ENCODE assay signal across 8 cellular contexts in genomic region chr20:3927486-3928291, GRCh38. TPM values are rescaled to one million over a fixed set of nuclear protein-coding genes. Genes with fewer than 3 reads are reported as not detected.
DNase-seq lines count a peak whose midpoint lies in the region; ATAC-seq, FAIRE-seq and TF ChIP-seq lines count a peak whose summit lies in the region.

No MANE protein-coding gene starts in this region.

- CTCF ChIA-PET in K562 (lab: Yijun Ruan, JAX; ENCODE audit: low intra/inter-chr PET ratio): no interaction called here

- FAIRE-seq in K562 (lab: Jason Lieb, UNC): no peak

- in situ Hi-C loops in G401 (cut with HindIII; ENCODE audit: low sequenced_read_pairs) (no loop called here), K562 (cut with MboI) (no loop called here)

- TF ChIP-seq CTCF in K562 (IDR thresholded peaks at IDR 0.05 in 2 of 3, conservative IDR thresholded peaks at IDR 0.05 in 1 of 3; ENCODE audit: insufficient read depth in 2 of 3, low read depth in 1 of 3, low read length in 3 of 3): no peak

- no peak for TF ChIP-seq RAD21 in K562 (CRISPR knock-in tag; conservative IDR thresholded peaks at IDR 0.05 in 1 of 2, IDR thresholded peaks at IDR 0.05 in 1 of 2)

- peaks cover 4 to 10% of the 10 kb centered on the region in 2 donors for H3K36me3 Mint-ChIP-seq in naive B cell

- H3K36me3 ChIP-seq in K562 (ENCODE audit: control insufficient read depth, insufficient read depth, low read length): peaks cover 39% of the 10 kb centered on the region; the same call in 2 of the 3 replicates

- H3K4me2 ChIP-seq in K562 (ENCODE audit: insufficient read depth, low read length): no peak overlapping the region

- POLR2A ChIA-PET in K562 (lab: Yijun Ruan, JAX): interaction anchor here (0.6 to 2.5 kb wide), 8 partner anchors 9 to 158 kb away, joined by 3 to 8 read pairs (median 4); no protein-coding TSS in a partner anchor

- no peak overlapping the region for H3K9ac ChIP-seq in K562 (ENCODE audit: insufficient read depth in 1 of 2, low read depth in 2 of 2, low read length in 2 of 2)

- no peaks in the 10 kb centered on the region for H3K9me3 Mint-ChIP-seq in naive B cell

- DNase-seq in G401 (ENCODE audit: low spot score) (peak; percentile 29), NCI-H446 (lab: John Stamatoyannopoulos, UW) (peak; percentile 22 to 72), K562 (ENCODE audit: extremely low read depth in 1 of 4, low spot score in 3 of 4) (peak in 1 of 4 experiments; percentile 18), naive B cell (no peak), NK-92 (lab: John Stamatoyannopoulos, UW; ENCODE audit: unreplicated experiment) (no peak), RKO (ENCODE audit: low spot score) (no peak), NCI-H1930 (lab: John Stamatoyannopoulos, UW) (no peak)

- no peak overlapping the region for H2AFZ ChIP-seq in K562 (ENCODE audit: low read depth, low read length)

- 37% methylated on average over 10 of the region's 10 CpGs for WGBS in K562 (ENCODE audit: insufficient coverage, low coverage, missing lambda C conversion rate)

- peaks cover 30 to 31% of the 10 kb centered on the region in 2 experiments; a peak in 4 of 5 replicates for H3K4me1 ChIP-seq in K562 (replicated peaks in 1 of 2; ENCODE audit: control insufficient read depth in 2 of 2, insufficient read depth in 2 of 2, low read length in 2 of 2)

- no peak overlapping the region for H3K4me3 Mint-ChIP-seq in naive B cell

- TF ChIP-seq EP300 in K562 (IDR thresholded peaks at IDR 0.05; ENCODE audit: low read length): no peak

- peaks cover 18% of the 10 kb centered on the region; the same call in 1 of the 2 replicates for H4K20me1 ChIP-seq in K562 (replicated peaks; ENCODE audit: control insufficient read depth, insufficient read depth, low read length)

- H3K9me3 ChIP-seq in K562 (replicated peaks; ENCODE audit: control insufficient read depth, insufficient read depth, low read depth, low read length): no peaks in the 10 kb centered on the region

- H3K27ac Mint-ChIP-seq in naive B cell: peak overlapping the region in 5 of 6 donors; percentile 16 to 89 (median 57)

- peaks cover 6 to 17% (median 11%) of the 10 kb centered on the region in 3 donors for H3K4me1 Mint-ChIP-seq in naive B cell

- peaks cover 4% of the 10 kb centered on the region for H3K9me1 ChIP-seq in K562 (ENCODE audit: control insufficient read depth, insufficient read depth, low read length)

- peak; percentile 57 for TF ChIP-seq POLR2A in K562 (conservative IDR thresholded peaks at IDR 0.05)

- no peak overlapping the region for H3K27ac ChIP-seq in K562 (ENCODE audit: extremely low read depth, low read depth, low read length)

- H3K27me3 Mint-ChIP-seq in naive B cell: no peaks in the 10 kb centered on the region

- no peak overlapping the region for H3K4me3 ChIP-seq in K562

- intact Hi-C loops in K562 (cut with micrococcal nuclease): loop anchor here (5.0 to 10.0 kb wide), 2 partner anchors 85 to 267 kb away; no protein-coding TSS in a partner anchor

- peaks cover 2% of the 10 kb centered on the region; the same call in 1 of the 3 replicates for H3K79me2 ChIP-seq in K562 (ENCODE audit: control insufficient read depth, insufficient read depth, low read length)

- peak; percentile 8 for ATAC-seq in K562
- ATAC-seq in naive B cell (ENCODE audit: low read depth in 2 of 2): no peak
- no peak for ATAC-seq in HG03457 (IDR thresholded peaks at IDR 0.05; ENCODE audit: unreplicated experiment)

- H3K27me3 ChIP-seq in K562 (ENCODE audit: control insufficient read depth in 2 of 2, insufficient read depth in 2 of 2, low read length in 2 of 2): no peaks in the 10 kb centered on the region

- TSS peak; percentile 15 for BruUV-seq in K562 (replicated peaks; lab: Mats Ljungman, UMichigan)

TF ChIP-seq in K562, 482 proteins besides CTCF, POLR2A, EP300 and RAD21 (continues in another document):
- TF ChIP-seq, protein P1, sequence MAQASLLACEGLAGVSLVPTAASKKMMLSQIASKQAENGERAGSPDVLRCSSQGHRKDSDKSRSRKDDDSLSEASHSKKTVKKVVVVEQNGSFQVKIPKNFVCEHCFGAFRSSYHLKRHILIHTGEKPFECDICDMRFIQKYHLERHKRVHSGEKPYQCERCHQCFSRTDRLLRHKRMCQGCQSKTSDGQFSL (CRISPR knock-in tag; IDR thresholded peaks at IDR 0.05): 0 out of 2 replicates have a peak, but pooled peaks have one; percentile 26
- TF ChIP-seq, protein P1 (tag; IDR thresholded peaks at IDR 0.05): no peak
- TF ChIP-seq, protein P2, sequence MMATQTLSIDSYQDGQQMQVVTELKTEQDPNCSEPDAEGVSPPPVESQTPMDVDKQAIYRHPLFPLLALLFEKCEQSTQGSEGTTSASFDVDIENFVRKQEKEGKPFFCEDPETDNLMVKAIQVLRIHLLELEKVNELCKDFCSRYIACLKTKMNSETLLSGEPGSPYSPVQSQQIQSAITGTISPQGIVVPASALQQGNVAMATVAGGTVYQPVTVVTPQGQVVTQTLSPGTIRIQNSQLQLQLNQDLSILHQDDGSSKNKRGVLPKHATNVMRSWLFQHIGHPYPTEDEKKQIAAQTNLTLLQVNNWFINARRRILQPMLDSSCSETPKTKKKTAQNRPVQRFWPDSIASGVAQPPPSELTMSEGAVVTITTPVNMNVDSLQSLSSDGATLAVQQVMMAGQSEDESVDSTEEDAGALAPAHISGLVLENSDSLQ (IDR thresholded peaks at IDR 0.05): no peak
- TF ChIP-seq HEY1 (CRISPR knock-in tag; IDR thresholded peaks at IDR 0.05; ENCODE audit: borderline replicate concordance) (no peak), FOXK1 (CRISPR knock-in tag; IDR thresholded peaks at IDR 0.05; ENCODE audit: borderline replicate concordance) (0 out of 2 replicates have a peak, but pooled peaks have one; percentile 16), SUPT5H (IDR thresholded peaks at IDR 0.05) (peak; percentile 41), BHLHE40 (IDR thresholded peaks at IDR 0.05; ENCODE audit: low read length) (no peak), GMEB1 (CRISPR knock-in tag; IDR thresholded peaks at IDR 0.05) (no peak)

RNA-seq across cellular contexts. Expression of gene PANK2, which starts 38.5 kb away (rescaled TPM):
- total RNA-seq in G401 (2014; rRNA removed; shearing (Covaris generic)): 58.6 and 65.2 TPM in 2 replicates
- total RNA-seq in K562 (2011; cell fraction: chromatin; rRNA removed; ENCODE audit: low replicate concordance): 46.6 and 73.9 TPM in 2 replicates
- total RNA-seq in K562 (2011; cell fraction: nucleolus; rRNA removed): 27.2 and 30.0 TPM in 2 replicates
- 35.8 and 46.8 TPM in 2 replicates for total RNA-seq in K562 (2011; cell fraction: nucleoplasm; rRNA removed)
- 28.0 and 31.3 TPM in 2 replicates for total RNA-seq in K562 (2014; rRNA removed)
- 43.5 and 50.4 TPM in 2 replicates for total RNA-seq in K562 (2014; rRNA removed; fragmentation: Illumina TruSeq; extraction: Trizol)
- 31.6 and 36.1 TPM in 2 replicates for total RNA-seq in K562 (2015; rRNA removed; fragmentation: Illumina TruSeq; extraction: Trizol)
- 29.2 and 34.2 TPM in 2 replicates for total RNA-seq in K562 (2021)
- 39.0 and 39.3 TPM in 2 replicates for polyA plus RNA-seq in K562 (2011; rRNA removed)
- polyA plus RNA-seq in K562 (2011; cell fraction: cytosol; rRNA removed): 7.9 and 27.3 TPM in 2 replicates
- 15.7 and 35.1 TPM in 2 replicates for polyA plus RNA-seq in K562 (2011; cell fraction: nucleus; rRNA removed)
- 22.7 and 40.6 TPM in 2 replicates for polyA plus RNA-seq in K562 (2012)
- 28.5 and 31.4 TPM in 2 replicates for polyA plus RNA-seq in K562 (2014; fragmentation: Illumina TruSeq; extraction: Trizol)
- polyA plus RNA-seq in K562 (2014; fragmentation: Nextera tagmentation; extraction: Ambion mirVana): 10 to 100 TPM; 14.9 to 16.3 TPM
- polyA plus RNA-seq in K562 (2014; rRNA removed): 25.3 and 29.4 TPM in 2 replicates
- polyA minus RNA-seq in K562 (2011; rRNA and poly(A)+ RNA removed): 49.1 and 76.6 TPM in 2 replicates
- 11.5 and 22.7 TPM in 2 replicates for polyA minus RNA-seq in K562 (2011; cell fraction: cytosol; rRNA and poly(A)+ RNA removed)
- polyA minus RNA-seq in K562 (2011; cell fraction: nucleus; rRNA and poly(A)+ RNA removed): 20.1 and 42.4 TPM in 2 replicates
- 10 to 100 TPM; 34.8 to 57.7 (median 45.9) TPM for polyA plus RNA-seq in naive B cell (ENCODE audit: low read depth in 6 of 6)

Comparison
In these comparisons a context has a peak if more than half of its experiments do, and no peak if none do; other contexts are left out.
1. DNase-seq: peak in G401 (single experiment) and NCI-H446 (2 of 2); none in naive B cell (single experiment), NK-92 (single experiment), RKO (single experiment) and NCI-H1930 (0 of 2).